28 cellular contexts compared by ENCODE assay signal in genomic region chr4:183364025-183364424, GRCh38. TPM values are rescaled to one million over a fixed set of nuclear protein-coding genes. Genes with fewer than 3 reads are reported as not detected.
"Had no signal": no experiment of that assay in that cellular context is flagged by ENCODE, and none has a peak within 500 bp of the region (broad histone marks: within the 10 kb centered on the region; RNA-seq: fewer than 3 reads in every experiment).

No MANE protein-coding gene starts in this region.

- H3K4me2 ChIP-seq: smooth muscle cell had no signal

- H3K9ac ChIP-seq: parathyroid adenoma had no signal

- H3K79me2 ChIP-seq: parathyroid adenoma had no signal

- H3K27ac ChIP-seq: parathyroid adenoma, sigmoid colon, testis had no signal

- H3K27me3 ChIP-seq: sigmoid colon, testis had no signal

- H2AFZ ChIP-seq: parathyroid adenoma had no signal

- H3K4me3 ChIP-seq: lung, sigmoid colon, smooth muscle cell, testis had no signal

- ATAC-seq: activated CD4-positive, CD25-positive, alpha-beta regulatory T cell treated with anti-CD3 and anti-CD28 coated beads, Interleukin-2, amount 50 U/mL, for 24 hours; activated CD8-positive, alpha-beta memory T cell treated with anti-CD3 and anti-CD28 coated beads, Interleukin-2, amount 10 ng/mL, durations not matched to agents 7 days and 5 days; activated CD8-positive, alpha-beta T cell treated with anti-CD3 and anti-CD28 coated beads for 36 hours; left lobe of liver; naive thymus-derived CD4-positive, alpha-beta T cell; stimulated activated naive B cell treated with anti-CD40 and anti-IgM and Interleukin-4, amounts not matched to agents 10 μg/mL and 1 μg/mL and 100 μg/mL, for 72 hours had no signal

- DNase-seq: activated CD4-positive, alpha-beta T cell treated with anti-CD3 and anti-CD28 coated beads, Interleukin-2, amount 10 ng/mL, durations not matched to agents 24 days and 14 days; activated CD8-positive, alpha-beta memory T cell treated with anti-CD3 and anti-CD28 coated beads, Interleukin-2, amount 10 ng/mL, durations not matched to agents 7 days and 5 days; activated CD8-positive, alpha-beta T cell treated with anti-CD3 and anti-CD28 coated beads for 36 hours; activated effector memory CD4-positive, alpha-beta T cell treated with anti-CD3 and anti-CD28 coated beads, Interleukin-2, amount 50 U/mL, for 16 hours; activated T-cell treated with anti-CD3 and anti-CD28 coated beads for 4 hours; erythroblast; foreskin fibroblast; immature natural killer cell; naive thymus-derived CD4-positive, alpha-beta T cell; sigmoid colon; stimulated activated CD4-positive, alpha-beta T cell treated with anti-CD3 and anti-CD28 coated beads, Interleukin-2, amount 100 ng/mL, for 48 hours; stimulated activated CD8-positive, alpha-beta memory T cell treated with anti-CD3 and anti-CD28 coated beads, Interleukin-4, amount 100 ng/mL, for 48 hours; stimulated activated naive B cell treated with anti-CD40 and anti-IgM and Interleukin-4, amounts not matched to agents 10 μg/mL and 1 μg/mL and 100 μg/mL, for 72 hours; T-helper 9 cell; testis had no signal

- H3K4me1 ChIP-seq: parathyroid adenoma, sigmoid colon, testis had no signal

- H3K36me3 ChIP-seq: sigmoid colon had no signal

- H3K9me3 ChIP-seq: sigmoid colon, testis had no signal

RNA-seq across cellular contexts. Expression of gene CLDN24, which starts 41.8 kb away (rescaled TPM):
- total RNA-seq: activated CD4-positive, alpha-beta T cell treated with anti-CD3 and anti-CD28 coated beads, Interleukin-2, amount 10 ng/mL, durations not matched to agents 24 days and 14 days; activated CD8-positive, alpha-beta memory T cell treated with anti-CD3 and anti-CD28 coated beads, Interleukin-2, amount 10 ng/mL, durations not matched to agents 7 days and 5 days; activated CD8-positive, alpha-beta T cell treated with anti-CD3 and anti-CD28 coated beads for 36 hours; aorta; cardiac septum; chondrocyte; fibroblast of lung; glomerular endothelial cell; kidney epithelial cell; left lobe of liver; lung; naive thymus-derived CD4-positive, alpha-beta T cell; sigmoid colon; smooth muscle cell; T-helper 1 cell treated with Interleukin-12 subunit alpha and Interleukin-12 subunit beta and Interleukin-4 antibody, amounts not matched to agents 30 ng/mL and 1 ng/mL, for 36 hours; testis had no signal
- polyA plus RNA-seq: adipose tissue; aorta; fibroblast of lung; immature natural killer cell; naive thymus-derived CD4-positive, alpha-beta T cell; sigmoid colon; smooth muscle cell had no signal

RNA-seq across cellular contexts. Expression of gene CLDN22, which starts 43.9 kb away (rescaled TPM):
- total RNA-seq: activated CD4-positive, alpha-beta T cell treated with anti-CD3 and anti-CD28 coated beads, Interleukin-2, amount 10 ng/mL, durations not matched to agents 24 days and 14 days; activated CD8-positive, alpha-beta memory T cell treated with anti-CD3 and anti-CD28 coated beads, Interleukin-2, amount 10 ng/mL, durations not matched to agents 7 days and 5 days; activated CD8-positive, alpha-beta T cell treated with anti-CD3 and anti-CD28 coated beads for 36 hours; aorta; cardiac septum; chondrocyte; glomerular endothelial cell; kidney epithelial cell; left lobe of liver; naive thymus-derived CD4-positive, alpha-beta T cell; sigmoid colon; smooth muscle cell; T-helper 1 cell treated with Interleukin-12 subunit alpha and Interleukin-12 subunit beta and Interleukin-4 antibody, amounts not matched to agents 30 ng/mL and 1 ng/mL, for 36 hours; testis had no signal
- polyA plus RNA-seq: adipose tissue; aorta; fibroblast of lung; naive thymus-derived CD4-positive, alpha-beta T cell; sigmoid colon had no signal
